ENCODE assay signal across 9 cellular contexts in the genomic region with DNA sequence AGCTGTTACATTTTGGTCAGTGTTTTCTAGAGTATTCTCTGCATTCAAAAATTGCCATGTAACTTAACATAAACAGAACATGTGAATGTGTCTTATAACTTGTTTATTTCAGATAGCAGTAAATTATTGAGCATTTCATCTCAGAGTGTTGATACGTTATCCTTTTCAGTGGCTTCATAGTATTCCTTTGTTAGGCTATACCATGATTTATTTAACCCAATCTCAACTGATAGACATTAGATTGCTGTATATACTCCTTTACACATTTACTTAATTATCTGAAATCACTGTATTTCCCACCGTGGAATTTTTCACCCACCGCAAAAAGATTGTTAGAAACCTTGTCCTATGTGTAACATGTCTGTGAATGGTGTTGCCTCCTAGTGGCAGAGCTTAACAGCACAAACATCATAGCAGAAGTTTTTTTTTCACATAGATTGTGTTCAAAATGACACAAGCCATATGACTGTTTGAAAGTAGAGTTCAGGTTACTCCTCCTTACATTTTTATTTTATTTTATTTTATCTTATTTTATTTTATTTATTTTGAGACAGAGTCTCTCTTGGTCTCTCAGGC. TPM values are rescaled to one million over a fixed set of nuclear protein-coding genes. Genes with fewer than 3 reads are reported as not detected.
DNase-seq lines count a peak whose midpoint lies in the region; ATAC-seq, FAIRE-seq and TF ChIP-seq lines count a peak whose summit lies in the region.
"Had no signal": no experiment of that assay in that cellular context is flagged by ENCODE, and none has a peak within 500 bp of the region (broad histone marks: within the 10 kb centered on the region; RNA-seq: fewer than 3 reads in every experiment).

No MANE protein-coding gene starts in this region.

- no peak overlapping the region for H3K27ac ChIP-seq in SK-N-SH (ENCODE audit: low read depth in 2 of 2, low read length in 1 of 2)
- H3K27ac ChIP-seq: esophagus squamous epithelium had no signal

- DNase-seq in BE2C: no peak
- no peak for DNase-seq in H54 (ENCODE audit: insufficient read length, low spot score)
- DNase-seq in SK-N-SH: peak; percentile 20
- DNase-seq in iPS-NIHi11 (ENCODE audit: low spot score): peak; percentile 12
- no peak for DNase-seq in NCI-H1092 treated with DMSO at 0.1 percent for 48 hours (lab: John Stamatoyannopoulos, UW)
- DNase-seq: esophagus squamous epithelium had no signal

- peak; percentile 52 for TF ChIP-seq CTCF in BE2C (IDR thresholded peaks at IDR 0.05; ENCODE audit: low read depth, low read length)
- peak; percentile 65 for TF ChIP-seq CTCF in SK-N-SH (IDR thresholded peaks at IDR 0.05)

- H3K9ac ChIP-seq in SK-N-SH: no peak overlapping the region

- no peak for TF ChIP-seq RAD21 in SK-N-SH (IDR thresholded peaks at IDR 0.05; ENCODE audit: low read length)

- no peaks in the 10 kb centered on the region; the same call in 1 of the 2 replicates for H3K79me2 ChIP-seq in SK-N-SH (ENCODE audit: insufficient read depth)

- 96% methylated on average over 3 of the region's 3 CpGs for WGBS in SK-N-SH (ENCODE audit: low lambda C conversion rate)

- no peak for TF ChIP-seq EP300 in SK-N-SH (IDR thresholded peaks at IDR 0.05; ENCODE audit: borderline replicate concordance in 1 of 2, low read depth in 1 of 2, low read length in 1 of 2)

- CTCF ChIA-PET in SK-N-SH (lab: Yijun Ruan, JAX): interaction anchor here (0.7 to 1.9 kb wide), 8 partner anchors 10 to 56 kb away, joined by 3 to 8 read pairs (median 4); a partner anchor contains a TSS

- ATAC-seq in GM21515 (IDR thresholded peaks at IDR 0.05; ENCODE audit: unreplicated experiment): no peak
- ATAC-seq in HG02571 (IDR thresholded peaks at IDR 0.05; ENCODE audit: unreplicated experiment): no peak
- no peak for ATAC-seq in HG03460 (IDR thresholded peaks at IDR 0.05; ENCODE audit: unreplicated experiment)

- no peaks in the 10 kb centered on the region for H3K9me2 ChIP-seq in SK-N-SH

- POLR2A ChIA-PET in SK-N-SH (lab: Yijun Ruan, JAX): no interaction called here

- FAIRE-seq in H54 (lab: Jason Lieb, UNC): peak; percentile 62

- H3K36me3 ChIP-seq in BE2C (peaks cover 44% of the 10 kb centered on the region), SK-N-SH (replicated peaks in 1 of 2; ENCODE audit: control insufficient read depth in 1 of 2, insufficient read depth in 2 of 2, low read length in 1 of 2) (peaks cover 64 to 89% of the 10 kb centered on the region in 2 experiments)

- H3K27me3 ChIP-seq in BE2C (no peaks in the 10 kb centered on the region), SK-N-SH (ENCODE audit: insufficient read depth) (no peaks in the 10 kb centered on the region)
- H3K27me3 ChIP-seq: esophagus squamous epithelium had no signal

- H3K4me3 ChIP-seq in BE2C (ENCODE audit: low read depth, low read length): no peak overlapping the region
- no peak overlapping the region for H3K4me3 ChIP-seq in SK-N-SH (ENCODE audit: low read depth in 2 of 2, low read length in 1 of 2)
- H3K4me3 ChIP-seq: esophagus squamous epithelium had no signal

- no peaks in the 10 kb centered on the region; the same call in 1 of the 2 replicates for H3K4me1 ChIP-seq in BE2C
- H3K4me1 ChIP-seq in SK-N-SH (ENCODE audit: control insufficient read depth in 1 of 2, insufficient read depth in 2 of 2, low read depth in 1 of 2, low read length in 1 of 2): no peaks in the 10 kb centered on the region
- H3K4me1 ChIP-seq: esophagus squamous epithelium had no signal

- no peak overlapping the region for H3K4me2 ChIP-seq in SK-N-SH

- no peaks in the 10 kb centered on the region for H3K9me3 ChIP-seq in BE2C
- H3K9me3 ChIP-seq in SK-N-SH: no peaks in the 10 kb centered on the region
- H3K9me3 ChIP-seq: esophagus squamous epithelium had no signal

- H4K20me1 ChIP-seq in SK-N-SH (ENCODE audit: insufficient read depth): no peaks in the 10 kb centered on the region

- H3F3A ChIP-seq in SK-N-SH (replicated peaks; ENCODE audit: insufficient read depth): peaks cover 16% of the 10 kb centered on the region

- no peak overlapping the region for H2AFZ ChIP-seq in SK-N-SH (ENCODE audit: low read depth)

- TF ChIP-seq POLR2A in H54 (IDR thresholded peaks at IDR 0.05; ENCODE audit: low read depth, low read length): no peak

TF ChIP-seq in SK-N-SH, 30 proteins besides CTCF, POLR2A, EP300 and RAD21:
- TF ChIP-seq, protein P1, sequence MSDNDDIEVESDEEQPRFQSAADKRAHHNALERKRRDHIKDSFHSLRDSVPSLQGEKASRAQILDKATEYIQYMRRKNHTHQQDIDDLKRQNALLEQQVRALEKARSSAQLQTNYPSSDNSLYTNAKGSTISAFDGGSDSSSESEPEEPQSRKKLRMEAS (IDR thresholded peaks at IDR 0.05; ENCODE audit: low read depth): no peak
- TF ChIP-seq MXI1 (IDR thresholded peaks at IDR 0.05; ENCODE audit: low read depth, low read length) (no peak), GABPA (IDR thresholded peaks at IDR 0.05; ENCODE audit: low read depth) (no peak), TCF12 (IDR thresholded peaks at IDR 0.05) (no peak), FOXM1 (IDR thresholded peaks at IDR 0.05; ENCODE audit: low read depth) (no peak), POLR2AphosphoS5 (IDR thresholded peaks at IDR 0.05; ENCODE audit: low read depth, low read length) (no peak), JUND (IDR thresholded peaks at IDR 0.05) (no peak), MEF2A (IDR thresholded peaks at IDR 0.05; ENCODE audit: borderline replicate concordance, low read depth) (no peak), ELF1 (IDR thresholded peaks at IDR 0.05) (no peak), TEAD4 (IDR thresholded peaks at IDR 0.05; ENCODE audit: borderline replicate concordance, insufficient read depth) (no peak), RFX5 (IDR thresholded peaks at IDR 0.05; ENCODE audit: low read length) (no peak), FOXJ3 (CRISPR knock-in tag; IDR thresholded peaks at IDR 0.05) (no peak), RCOR1 (IDR thresholded peaks at IDR 0.05; ENCODE audit: low read length) (no peak)
- TF ChIP-seq, protein P2, sequence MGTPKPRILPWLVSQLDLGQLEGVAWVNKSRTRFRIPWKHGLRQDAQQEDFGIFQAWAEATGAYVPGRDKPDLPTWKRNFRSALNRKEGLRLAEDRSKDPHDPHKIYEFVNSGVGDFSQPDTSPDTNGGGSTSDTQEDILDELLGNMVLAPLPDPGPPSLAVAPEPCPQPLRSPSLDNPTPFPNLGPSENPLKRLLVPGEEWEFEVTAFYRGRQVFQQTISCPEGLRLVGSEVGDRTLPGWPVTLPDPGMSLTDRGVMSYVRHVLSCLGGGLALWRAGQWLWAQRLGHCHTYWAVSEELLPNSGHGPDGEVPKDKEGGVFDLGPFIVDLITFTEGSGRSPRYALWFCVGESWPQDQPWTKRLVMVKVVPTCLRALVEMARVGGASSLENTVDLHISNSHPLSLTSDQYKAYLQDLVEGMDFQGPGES (IDR thresholded peaks at IDR 0.05; ENCODE audit: low read depth, low read length): no peak
- TF ChIP-seq, protein P3, sequence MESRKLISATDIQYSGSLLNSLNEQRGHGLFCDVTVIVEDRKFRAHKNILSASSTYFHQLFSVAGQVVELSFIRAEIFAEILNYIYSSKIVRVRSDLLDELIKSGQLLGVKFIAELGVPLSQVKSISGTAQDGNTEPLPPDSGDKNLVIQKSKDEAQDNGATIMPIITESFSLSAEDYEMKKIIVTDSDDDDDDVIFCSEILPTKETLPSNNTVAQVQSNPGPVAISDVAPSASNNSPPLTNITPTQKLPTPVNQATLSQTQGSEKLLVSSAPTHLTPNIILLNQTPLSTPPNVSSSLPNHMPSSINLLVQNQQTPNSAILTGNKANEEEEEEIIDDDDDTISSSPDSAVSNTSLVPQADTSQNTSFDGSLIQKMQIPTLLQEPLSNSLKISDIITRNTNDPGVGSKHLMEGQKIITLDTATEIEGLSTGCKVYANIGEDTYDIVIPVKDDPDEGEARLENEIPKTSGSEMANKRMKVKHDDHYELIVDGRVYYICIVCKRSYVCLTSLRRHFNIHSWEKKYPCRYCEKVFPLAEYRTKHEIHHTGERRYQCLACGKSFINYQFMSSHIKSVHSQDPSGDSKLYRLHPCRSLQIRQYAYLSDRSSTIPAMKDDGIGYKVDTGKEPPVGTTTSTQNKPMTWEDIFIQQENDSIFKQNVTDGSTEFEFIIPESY (IDR thresholded peaks at IDR 0.05; ENCODE audit: borderline replicate concordance, low read depth): no peak

RNA-seq across cellular contexts. Expression of a gene that starts 21.4 kb away (rescaled TPM):
- 21.4 TPM for polyA plus RNA-seq in BE2C (2012; ENCODE audit: insufficient read depth, insufficient read length, low read depth)
- polyA plus RNA-seq in SK-N-SH (2012; rRNA removed): 6.3 and 7.5 TPM in 2 replicates
- polyA plus RNA-seq in SK-N-SH (2012; cell fraction: cytosol; rRNA removed): 4.9 and 5.0 TPM in 2 replicates
- 20.7 and 25.6 TPM in 2 replicates for polyA plus RNA-seq in SK-N-SH (2012; cell fraction: nucleus; rRNA removed)

RNA-seq across cellular contexts. Expression of a gene that starts 35.1 kb away (rescaled TPM):
- 10.4 TPM for polyA plus RNA-seq in BE2C (2012; ENCODE audit: insufficient read depth, insufficient read length, low read depth)
- 15.0 and 16.2 TPM in 2 replicates for polyA plus RNA-seq in SK-N-SH (2012; rRNA removed)
- 6.9 and 10.2 TPM in 2 replicates for polyA plus RNA-seq in SK-N-SH (2012; cell fraction: cytosol; rRNA removed)
- 32.3 and 32.7 TPM in 2 replicates for polyA plus RNA-seq in SK-N-SH (2012; cell fraction: nucleus; rRNA removed)

RNA-seq across cellular contexts. Expression of a gene that starts 53.1 kb away (rescaled TPM):
- polyA plus RNA-seq in BE2C (2012; ENCODE audit: insufficient read depth, insufficient read length, low read depth): 250 TPM
- 173 and 208 TPM in 2 replicates for polyA plus RNA-seq in SK-N-SH (2012; rRNA removed)
- polyA plus RNA-seq in SK-N-SH (2012; cell fraction: cytosol; rRNA removed): 100 and 140 TPM in 2 replicates
- polyA plus RNA-seq in SK-N-SH (2012; cell fraction: nucleus; rRNA removed): 160 and 186 TPM in 2 replicates

RNA-seq across cellular contexts. Expression of a gene that starts 53.2 kb away (rescaled TPM):
- polyA plus RNA-seq in BE2C (2012; ENCODE audit: insufficient read depth, insufficient read length, low read depth): 96.5 TPM
- polyA plus RNA-seq in SK-N-SH (2012; rRNA removed): 16.4 and 20.0 TPM in 2 replicates
- polyA plus RNA-seq in SK-N-SH (2012; cell fraction: cytosol; rRNA removed): 16.6 and 20.2 TPM in 2 replicates
- polyA plus RNA-seq in SK-N-SH (2012; cell fraction: nucleus; rRNA removed): 15.7 and 20.7 TPM in 2 replicates

Comparison
In these comparisons a context has a peak if more than half of its experiments do, and no peak if none do; other contexts are left out.
1. DNase-seq: peak in SK-N-SH (single experiment) and iPS-NIHi11 (single experiment); none in BE2C (single experiment), H54 (single experiment) and NCI-H1092 treated with DMSO at 0.1 percent for 48 hours (single experiment).